ENCODE assay signal across 1 cellular context in the genomic region with DNA sequence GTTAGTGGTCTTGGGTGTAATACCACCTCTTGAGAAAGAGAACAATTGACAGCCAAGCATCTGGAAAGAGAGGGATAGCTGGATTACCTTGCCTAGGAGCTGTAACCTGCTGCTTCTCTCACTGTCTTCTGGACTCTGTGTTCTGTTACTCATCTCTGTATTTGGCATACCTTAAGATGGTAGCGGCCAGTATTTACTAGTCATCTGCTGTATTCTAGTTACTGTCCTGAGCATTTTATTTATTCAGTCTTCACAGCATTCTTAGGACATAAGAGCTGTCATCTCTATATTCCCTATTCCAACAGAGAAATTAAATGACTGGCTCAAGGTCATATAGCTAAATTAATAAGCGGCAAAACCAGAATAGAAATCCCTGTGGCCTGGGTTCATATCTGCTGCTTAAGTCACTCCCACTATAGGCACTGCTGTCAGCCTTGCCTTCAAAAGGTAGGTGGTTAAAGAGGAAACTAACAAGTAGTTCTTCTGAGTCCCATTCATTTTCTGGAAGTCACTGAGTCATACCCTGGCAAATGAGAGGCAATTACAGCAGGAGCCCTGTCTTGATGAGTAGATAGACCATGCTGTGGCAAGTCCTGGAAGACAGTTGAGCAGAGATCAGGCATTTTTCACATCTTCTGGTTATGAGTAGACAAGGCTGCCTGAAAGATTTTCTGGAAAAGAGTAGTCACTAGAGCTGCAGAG.
TF ChIP-seq lines count a peak whose summit lies in the region.

No MANE protein-coding gene starts in this region.

TF ChIP-seq in SK-N-SH, 30 proteins besides CTCF, POLR2A, EP300 and RAD21 (continued from another document):
- TF ChIP-seq, protein P1, sequence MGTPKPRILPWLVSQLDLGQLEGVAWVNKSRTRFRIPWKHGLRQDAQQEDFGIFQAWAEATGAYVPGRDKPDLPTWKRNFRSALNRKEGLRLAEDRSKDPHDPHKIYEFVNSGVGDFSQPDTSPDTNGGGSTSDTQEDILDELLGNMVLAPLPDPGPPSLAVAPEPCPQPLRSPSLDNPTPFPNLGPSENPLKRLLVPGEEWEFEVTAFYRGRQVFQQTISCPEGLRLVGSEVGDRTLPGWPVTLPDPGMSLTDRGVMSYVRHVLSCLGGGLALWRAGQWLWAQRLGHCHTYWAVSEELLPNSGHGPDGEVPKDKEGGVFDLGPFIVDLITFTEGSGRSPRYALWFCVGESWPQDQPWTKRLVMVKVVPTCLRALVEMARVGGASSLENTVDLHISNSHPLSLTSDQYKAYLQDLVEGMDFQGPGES (IDR thresholded peaks at IDR 0.05; ENCODE audit: low read depth, low read length), result no peak
- TF ChIP-seq, protein P2, sequence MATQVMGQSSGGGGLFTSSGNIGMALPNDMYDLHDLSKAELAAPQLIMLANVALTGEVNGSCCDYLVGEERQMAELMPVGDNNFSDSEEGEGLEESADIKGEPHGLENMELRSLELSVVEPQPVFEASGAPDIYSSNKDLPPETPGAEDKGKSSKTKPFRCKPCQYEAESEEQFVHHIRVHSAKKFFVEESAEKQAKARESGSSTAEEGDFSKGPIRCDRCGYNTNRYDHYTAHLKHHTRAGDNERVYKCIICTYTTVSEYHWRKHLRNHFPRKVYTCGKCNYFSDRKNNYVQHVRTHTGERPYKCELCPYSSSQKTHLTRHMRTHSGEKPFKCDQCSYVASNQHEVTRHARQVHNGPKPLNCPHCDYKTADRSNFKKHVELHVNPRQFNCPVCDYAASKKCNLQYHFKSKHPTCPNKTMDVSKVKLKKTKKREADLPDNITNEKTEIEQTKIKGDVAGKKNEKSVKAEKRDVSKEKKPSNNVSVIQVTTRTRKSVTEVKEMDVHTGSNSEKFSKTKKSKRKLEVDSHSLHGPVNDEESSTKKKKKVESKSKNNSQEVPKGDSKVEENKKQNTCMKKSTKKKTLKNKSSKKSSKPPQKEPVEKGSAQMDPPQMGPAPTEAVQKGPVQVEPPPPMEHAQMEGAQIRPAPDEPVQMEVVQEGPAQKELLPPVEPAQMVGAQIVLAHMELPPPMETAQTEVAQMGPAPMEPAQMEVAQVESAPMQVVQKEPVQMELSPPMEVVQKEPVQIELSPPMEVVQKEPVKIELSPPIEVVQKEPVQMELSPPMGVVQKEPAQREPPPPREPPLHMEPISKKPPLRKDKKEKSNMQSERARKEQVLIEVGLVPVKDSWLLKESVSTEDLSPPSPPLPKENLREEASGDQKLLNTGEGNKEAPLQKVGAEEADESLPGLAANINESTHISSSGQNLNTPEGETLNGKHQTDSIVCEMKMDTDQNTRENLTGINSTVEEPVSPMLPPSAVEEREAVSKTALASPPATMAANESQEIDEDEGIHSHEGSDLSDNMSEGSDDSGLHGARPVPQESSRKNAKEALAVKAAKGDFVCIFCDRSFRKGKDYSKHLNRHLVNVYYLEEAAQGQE (IDR thresholded peaks at IDR 0.05; ENCODE audit: low read depth, low read length), result no peak
- TF ChIP-seq POLR2AphosphoS5 (IDR thresholded peaks at IDR 0.05; ENCODE audit: low read depth, low read length), result peak; percentile 20; the same call in 1 of the 2 replicates
- peak; percentile 62; the same call in 1 of the 2 replicates for TF ChIP-seq FOSL2 (IDR thresholded peaks at IDR 0.05; ENCODE audit: borderline replicate concordance, low read depth)
- TF ChIP-seq RCOR1 (IDR thresholded peaks at IDR 0.05; ENCODE audit: low read length), result no peak
